Comparison of ENCODE assay signal across 9 cellular contexts in genomic region chr6:30768634-30769087, GRCh38. TPM values are rescaled to one million over a fixed set of nuclear protein-coding genes. Genes with fewer than 3 reads are reported as not detected.
DNase-seq lines count a peak whose midpoint lies in the region; ATAC-seq, FAIRE-seq and TF ChIP-seq lines count a peak whose summit lies in the region.
"Had no signal": no experiment of that assay in that cellular context is flagged by ENCODE, and none has a peak within 500 bp of the region (broad histone marks: within the 10 kb centered on the region; RNA-seq: fewer than 3 reads in every experiment).

No MANE protein-coding gene starts in this region.

- no peaks in the 10 kb centered on the region for H3K9me1 ChIP-seq in K562 (ENCODE audit: control insufficient read depth, insufficient read depth, low read length)

- no peaks in the 10 kb centered on the region for H3K36me3 ChIP-seq in CD4-positive, CD25-positive, alpha-beta regulatory T cell (ENCODE audit: control insufficient read depth, insufficient read depth, low read length)
- H3K36me3 ChIP-seq in HUES64 (ENCODE audit: insufficient read depth, low read length): no peaks in the 10 kb centered on the region
- no peaks in the 10 kb centered on the region for H3K36me3 ChIP-seq in K562 (ENCODE audit: control insufficient read depth, insufficient read depth, low read length)

- no peak for TF ChIP-seq EP300 in K562 (IDR thresholded peaks at IDR 0.05; ENCODE audit: low read length)

- H3K4me2 ChIP-seq in K562 (ENCODE audit: insufficient read depth, low read length): peak overlapping the region; percentile 82; the same call in 1 of the 2 replicates

- no peak for TF ChIP-seq RAD21 in K562 (CRISPR knock-in tag; conservative IDR thresholded peaks at IDR 0.05 in 1 of 2, IDR thresholded peaks at IDR 0.05 in 1 of 2)

- H3K79me2 ChIP-seq in K562 (ENCODE audit: control insufficient read depth, insufficient read depth, low read length): no peaks in the 10 kb centered on the region

- H3K4me1 Mint-ChIP-seq in CD4-positive, CD25-positive, alpha-beta regulatory T cell: peaks cover 19 to 67% (median 47%) of the 10 kb centered on the region in 4 donors
- peaks cover 47% of the 10 kb centered on the region for H3K4me1 Mint-ChIP-seq in nephron

- no peaks in the 10 kb centered on the region for H4K20me1 ChIP-seq in K562 (replicated peaks; ENCODE audit: control insufficient read depth, insufficient read depth, low read length)

- peak overlapping the region; percentile 89; the same call in 1 of the 2 replicates for H2AFZ ChIP-seq in K562 (ENCODE audit: low read depth, low read length)

- TF ChIP-seq CTCF in K562 (IDR thresholded peaks at IDR 0.05 in 2 of 3, conservative IDR thresholded peaks at IDR 0.05 in 1 of 3; ENCODE audit: insufficient read depth in 2 of 3, low read depth in 1 of 3, low read length in 3 of 3) (no peak), nephron (IDR thresholded peaks at IDR 0.05; ENCODE audit: unreplicated experiment in 3 of 3) (no peak)

- CTCF ChIA-PET in K562 (lab: Yijun Ruan, JAX; ENCODE audit: low intra/inter-chr PET ratio): no interaction called here

- peak overlapping the region; percentile 57 for H3K4me3 ChIP-seq in CD4-positive, CD25-positive, alpha-beta regulatory T cell (ENCODE audit: low read depth, low read length)
- no peak overlapping the region for H3K4me3 ChIP-seq in HUES64 (ENCODE audit: low read length)
- no peak overlapping the region for H3K4me3 ChIP-seq in K562

- no peak overlapping the region for H3K27ac ChIP-seq in CD4-positive, CD25-positive, alpha-beta regulatory T cell (ENCODE audit: insufficient read depth, low read length, poor library complexity, severe bottlenecking)
- peak overlapping the region; percentile 70 for H3K27ac ChIP-seq in HUES64 (ENCODE audit: low read depth, low read length)
- H3K27ac ChIP-seq in K562 (ENCODE audit: extremely low read depth, low read depth, low read length): peak overlapping the region; percentile 92

- H3K27ac Mint-ChIP-seq in CD4-positive, CD25-positive, alpha-beta regulatory T cell: peak overlapping the region in 2 of 3 donors; percentile 37 to 74
- H3K27ac Mint-ChIP-seq in nephron: peak overlapping the region; percentile 31 to 94 (median 84)

- FAIRE-seq in K562 (lab: Jason Lieb, UNC): no peak
- FAIRE-seq: islet of Langerhans had no signal

- peak in 1 of 2 donors; percentile 13 for ATAC-seq in CD4-positive, CD25-positive, alpha-beta regulatory T cell (ENCODE audit: low read depth in 2 of 2)
- ATAC-seq in K562 (no peak; the same call in 2 of the 3 replicates), HG03135 (IDR thresholded peaks at IDR 0.05; ENCODE audit: unreplicated experiment) (no peak)

- in situ Hi-C loops in K562 (cut with MboI): no loop called here

- DNase-seq in CD4-positive, CD25-positive, alpha-beta regulatory T cell: no peak
- DNase-seq in K562 (ENCODE audit: extremely low read depth in 1 of 4, low spot score in 3 of 4) (no peak), COR-L47 (lab: John Stamatoyannopoulos, UW) (no peak), HPDE6-E6E7 (ENCODE audit: extremely low spot score) (no peak), COLO829 (ENCODE audit: low spot score) (no peak)

- H3K9me3 Mint-ChIP-seq in CD4-positive, CD25-positive, alpha-beta regulatory T cell: no peaks in the 10 kb centered on the region
- peaks cover 2% of the 10 kb centered on the region for H3K9me3 Mint-ChIP-seq in nephron

- peaks cover 24% of the 10 kb centered on the region for H3K4me1 ChIP-seq in CD4-positive, CD25-positive, alpha-beta regulatory T cell (ENCODE audit: control insufficient read depth, insufficient read depth, low read length, poor library complexity, severe bottlenecking)
- peaks cover 42% of the 10 kb centered on the region for H3K4me1 ChIP-seq in HUES64 (ENCODE audit: insufficient read depth, low read length)
- H3K4me1 ChIP-seq in K562 (replicated peaks in 1 of 2; ENCODE audit: control insufficient read depth in 2 of 2, insufficient read depth in 2 of 2, low read length in 2 of 2): peaks cover 41 to 56% of the 10 kb centered on the region in 2 experiments

- no peaks in the 10 kb centered on the region for H3K9me3 ChIP-seq in CD4-positive, CD25-positive, alpha-beta regulatory T cell (ENCODE audit: control insufficient read depth in 2 of 2, low read length in 2 of 2)
- H3K9me3 ChIP-seq in HUES64 (ENCODE audit: insufficient read depth, low read depth, low read length): no peaks in the 10 kb centered on the region
- H3K9me3 ChIP-seq in K562 (replicated peaks; ENCODE audit: control insufficient read depth, insufficient read depth, low read depth, low read length): no peaks in the 10 kb centered on the region

- H3K27me3 ChIP-seq in CD4-positive, CD25-positive, alpha-beta regulatory T cell (ENCODE audit: control insufficient read depth, insufficient read depth, low read length): no peaks in the 10 kb centered on the region
- H3K27me3 ChIP-seq in HUES64 (ENCODE audit: insufficient read depth, low read length) (no peaks in the 10 kb centered on the region), K562 (ENCODE audit: control insufficient read depth in 2 of 2, insufficient read depth in 2 of 2, low read length in 2 of 2) (no peaks in the 10 kb centered on the region; a peak in 1 of 5 replicates)

- 95% methylated on average over 4 of the region's 4 CpGs for WGBS in HUES64
- WGBS in K562 (ENCODE audit: insufficient coverage, low coverage, missing lambda C conversion rate): 97% methylated on average over 4 of the region's 4 CpGs

- H3K9ac ChIP-seq in HUES64 (ENCODE audit: low read depth, low read length) (peak overlapping the region; percentile 54; the same call in 1 of the 2 replicates), K562 (ENCODE audit: insufficient read depth in 1 of 2, low read depth in 2 of 2, low read length in 2 of 2) (peak overlapping the region; percentile 71 to 79; a peak in 2 of 4 replicates)

- no TSS peak for BruUV-seq in K562 (replicated peaks; lab: Mats Ljungman, UMichigan)

- intact Hi-C loops in K562 (cut with micrococcal nuclease): loop anchor here (5.0 kb wide), 1 partner anchor 44 kb away; no protein-coding TSS in a partner anchor

- TF ChIP-seq POLR2A in K562 (conservative IDR thresholded peaks at IDR 0.05): no peak

- POLR2A ChIA-PET in K562 (lab: Yijun Ruan, JAX): interaction anchor here (0.6 to 3.3 kb wide), 17 partner anchors 9 to 1897 kb away, joined by 3 to 19 read pairs (median 3); partner anchors contain the start of genes IER3 and MDC1

- no peaks in the 10 kb centered on the region for H3K27me3 Mint-ChIP-seq in CD4-positive, CD25-positive, alpha-beta regulatory T cell
- H3K27me3 Mint-ChIP-seq in nephron (ENCODE audit: low read depth): peaks cover 5% of the 10 kb centered on the region

- peak overlapping the region in 3 of 4 donors; percentile 72 to 84 (median 75) for H3K4me3 Mint-ChIP-seq in CD4-positive, CD25-positive, alpha-beta regulatory T cell
- no peak overlapping the region for H3K4me3 Mint-ChIP-seq in nephron

- no peaks in the 10 kb centered on the region for H3K36me3 Mint-ChIP-seq in CD4-positive, CD25-positive, alpha-beta regulatory T cell
- H3K36me3 Mint-ChIP-seq in nephron (ENCODE audit: low read depth): no peaks in the 10 kb centered on the region

RNA-seq across cellular contexts. Expression of gene IER3, which starts 24.3 kb away (rescaled TPM):
- 5.1 TPM for total RNA-seq in CD4-positive, CD25-positive, alpha-beta regulatory T cell
- polyA plus RNA-seq in CD4-positive, CD25-positive, alpha-beta regulatory T cell: 1 to 10 TPM in 3 of 4 donors, under 1 TPM in 1; 0.38 to 2.2 (median 1.4) TPM
- polyA plus RNA-seq in HUES64 (2013, experiment 1 of 2): 32.3 TPM
- polyA plus RNA-seq in HUES64 (2013, experiment 2 of 2): 41.0 TPM
- total RNA-seq in K562 (2011; cell fraction: chromatin; rRNA removed; ENCODE audit: low replicate concordance): 15.2 and 21.4 TPM in 2 replicates
- total RNA-seq in K562 (2011; cell fraction: nucleolus; rRNA removed): 22.4 and 29.0 TPM in 2 replicates
- total RNA-seq in K562 (2011; cell fraction: nucleoplasm; rRNA removed): 21.0 and 27.1 TPM in 2 replicates
- total RNA-seq in K562 (2014; rRNA removed) (18.7 and 24.7 TPM in 2 replicates), K562 (2014; rRNA removed; fragmentation: Illumina TruSeq; extraction: Trizol) (8.0 and 8.2 TPM in 2 replicates), K562 (2015; rRNA removed; fragmentation: Illumina TruSeq; extraction: Trizol) (13.0 and 15.1 TPM in 2 replicates), K562 (2021) (23.4 and 24.1 TPM in 2 replicates)
- polyA plus RNA-seq in K562 (2011; rRNA removed) (8.8 and 11.5 TPM in 2 replicates), K562 (2014; fragmentation: Illumina TruSeq; extraction: Trizol) (11.4 and 12.5 TPM in 2 replicates), K562 (2014; fragmentation: Nextera tagmentation; extraction: Ambion mirVana) (1 to 10 TPM; 1.5 to 1.7 TPM), K562 (2014; rRNA removed) (26.0 and 30.0 TPM in 2 replicates)
- 9.9 and 20.6 TPM in 2 replicates for polyA plus RNA-seq in K562 (2011; cell fraction: cytosol; rRNA removed)
- 25.7 and 32.6 TPM in 2 replicates for polyA plus RNA-seq in K562 (2011; cell fraction: nucleus; rRNA removed)
- 30.7 and 77.8 TPM in 2 replicates for polyA plus RNA-seq in K562 (2012)
- 3.8 and 6.5 TPM in 2 replicates for polyA minus RNA-seq in K562 (2011; rRNA and poly(A)+ RNA removed)
- polyA minus RNA-seq in K562 (2011; cell fraction: cytosol; rRNA and poly(A)+ RNA removed): 5.3 and 6.8 TPM in 2 replicates
- 9.7 and 12.9 TPM in 2 replicates for polyA minus RNA-seq in K562 (2011; cell fraction: nucleus; rRNA and poly(A)+ RNA removed)

RNA-seq across cellular contexts. Expression of gene FLOT1, which starts 26.2 kb away (rescaled TPM):
- total RNA-seq in CD4-positive, CD25-positive, alpha-beta regulatory T cell: 25.3 TPM
- 10 to 100 TPM; 30.5 to 63.2 (median 48.1) TPM for polyA plus RNA-seq in CD4-positive, CD25-positive, alpha-beta regulatory T cell
- polyA plus RNA-seq in HUES64 (2013, experiment 1 of 2): 81.5 TPM
- polyA plus RNA-seq in HUES64 (2013, experiment 2 of 2): 90.9 TPM
- 164 and 277 TPM in 2 replicates for total RNA-seq in K562 (2011; cell fraction: chromatin; rRNA removed; ENCODE audit: low replicate concordance)
- 152 and 165 TPM in 2 replicates for total RNA-seq in K562 (2011; cell fraction: nucleolus; rRNA removed)
- 155 and 194 TPM in 2 replicates for total RNA-seq in K562 (2011; cell fraction: nucleoplasm; rRNA removed)
- 118 and 131 TPM in 2 replicates for total RNA-seq in K562 (2014; rRNA removed)
- 84.7 and 84.8 TPM in 2 replicates for total RNA-seq in K562 (2014; rRNA removed; fragmentation: Illumina TruSeq; extraction: Trizol)
- total RNA-seq in K562 (2015; rRNA removed; fragmentation: Illumina TruSeq; extraction: Trizol): 101 and 102 TPM in 2 replicates
- 124 and 127 TPM in 2 replicates for total RNA-seq in K562 (2021)
- polyA plus RNA-seq in K562 (2011; rRNA removed): 131 and 154 TPM in 2 replicates
- polyA plus RNA-seq in K562 (2011; cell fraction: cytosol; rRNA removed): 144 and 149 TPM in 2 replicates
- polyA plus RNA-seq in K562 (2011; cell fraction: nucleus; rRNA removed): 209 and 233 TPM in 2 replicates
- polyA plus RNA-seq in K562 (2012): 135 and 272 TPM in 2 replicates
- 138 and 144 TPM in 2 replicates for polyA plus RNA-seq in K562 (2014; fragmentation: Illumina TruSeq; extraction: Trizol)
- polyA plus RNA-seq in K562 (2014; fragmentation: Nextera tagmentation; extraction: Ambion mirVana): 10 to 100 TPM; 11.7 to 12.0 TPM
- polyA plus RNA-seq in K562 (2014; rRNA removed): 149 and 174 TPM in 2 replicates
- 122 and 132 TPM in 2 replicates for polyA minus RNA-seq in K562 (2011; rRNA and poly(A)+ RNA removed)
- polyA minus RNA-seq in K562 (2011; cell fraction: cytosol; rRNA and poly(A)+ RNA removed): 72.2 and 76.2 TPM in 2 replicates
- polyA minus RNA-seq in K562 (2011; cell fraction: nucleus; rRNA and poly(A)+ RNA removed): 38.5 and 58.5 TPM in 2 replicates

RNA-seq across cellular contexts. Expression of gene TUBB, which starts 48.5 kb away (rescaled TPM):
- 119 TPM for total RNA-seq in CD4-positive, CD25-positive, alpha-beta regulatory T cell
- polyA plus RNA-seq in CD4-positive, CD25-positive, alpha-beta regulatory T cell: 100 to 1,000 TPM; 125 to 158 (median 138) TPM
- polyA plus RNA-seq in HUES64 (2013, experiment 1 of 2): 1,851 TPM
- polyA plus RNA-seq in HUES64 (2013, experiment 2 of 2): 1,975 TPM
- 127 and 264 TPM in 2 replicates for total RNA-seq in K562 (2011; cell fraction: chromatin; rRNA removed; ENCODE audit: low replicate concordance)
- total RNA-seq in K562 (2011; cell fraction: nucleolus; rRNA removed): 272 and 276 TPM in 2 replicates
- 270 and 313 TPM in 2 replicates for total RNA-seq in K562 (2011; cell fraction: nucleoplasm; rRNA removed)
- 1,062 and 1,409 TPM in 2 replicates for total RNA-seq in K562 (2014; rRNA removed)
- 863 and 971 TPM in 2 replicates for total RNA-seq in K562 (2014; rRNA removed; fragmentation: Illumina TruSeq; extraction: Trizol)
- 1,443 and 1,478 TPM in 2 replicates for total RNA-seq in K562 (2015; rRNA removed; fragmentation: Illumina TruSeq; extraction: Trizol)
- total RNA-seq in K562 (2021): 1,495 and 1,529 TPM in 2 replicates
- 2,369 and 2,705 TPM in 2 replicates for polyA plus RNA-seq in K562 (2011; rRNA removed)
- polyA plus RNA-seq in K562 (2011; cell fraction: cytosol; rRNA removed): 2,776 and 3,265 TPM in 2 replicates
- 619 and 708 TPM in 2 replicates for polyA plus RNA-seq in K562 (2011; cell fraction: nucleus; rRNA removed)
- 1,523 and 1,878 TPM in 2 replicates for polyA plus RNA-seq in K562 (2012)
- 2,541 and 2,870 TPM in 2 replicates for polyA plus RNA-seq in K562 (2014; fragmentation: Illumina TruSeq; extraction: Trizol)
- 1,000 to 10,000 TPM; 1,106 to 1,864 TPM for polyA plus RNA-seq in K562 (2014; fragmentation: Nextera tagmentation; extraction: Ambion mirVana)
- 1,462 and 1,903 TPM in 2 replicates for polyA plus RNA-seq in K562 (2014; rRNA removed)
- polyA minus RNA-seq in K562 (2011; rRNA and poly(A)+ RNA removed): 1,764 and 2,070 TPM in 2 replicates
- polyA minus RNA-seq in K562 (2011; cell fraction: cytosol; rRNA and poly(A)+ RNA removed): 880 and 960 TPM in 2 replicates
- polyA minus RNA-seq in K562 (2011; cell fraction: nucleus; rRNA and poly(A)+ RNA removed): 140 and 261 TPM in 2 replicates

RNA-seq across cellular contexts. Expression of gene MDC1, which starts 51.6 kb away (rescaled TPM):
- total RNA-seq in CD4-positive, CD25-positive, alpha-beta regulatory T cell: 32.7 TPM
- polyA plus RNA-seq in CD4-positive, CD25-positive, alpha-beta regulatory T cell: 1 to 10 TPM; 1.2 to 5.0 (median 3.7) TPM
- 45.9 TPM for polyA plus RNA-seq in HUES64 (2013, experiment 1 of 2)
- 43.7 TPM for polyA plus RNA-seq in HUES64 (2013, experiment 2 of 2)
- 79.5 and 80.7 TPM in 2 replicates for total RNA-seq in K562 (2011; cell fraction: chromatin; rRNA removed; ENCODE audit: low replicate concordance)
- 47.5 and 50.5 TPM in 2 replicates for total RNA-seq in K562 (2011; cell fraction: nucleolus; rRNA removed)
- 62.0 and 85.1 TPM in 2 replicates for total RNA-seq in K562 (2011; cell fraction: nucleoplasm; rRNA removed)
- total RNA-seq in K562 (2014; rRNA removed) (15.7 and 24.3 TPM in 2 replicates), K562 (2014; rRNA removed; fragmentation: Illumina TruSeq; extraction: Trizol) (20.0 and 25.5 TPM in 2 replicates), K562 (2015; rRNA removed; fragmentation: Illumina TruSeq; extraction: Trizol) (15.6 and 18.2 TPM in 2 replicates), K562 (2021) (96.8 and 114 TPM in 2 replicates)
- polyA plus RNA-seq in K562 (2011; rRNA removed) (21.5 and 55.8 TPM in 2 replicates), K562 (2014; fragmentation: Illumina TruSeq; extraction: Trizol) (72.9 and 95.4 TPM in 2 replicates), K562 (2014; fragmentation: Nextera tagmentation; extraction: Ambion mirVana) (1 to 10 TPM; 8.2 to 8.8 TPM), K562 (2014; rRNA removed) (31.3 and 35.0 TPM in 2 replicates)
- 28.0 and 35.1 TPM in 2 replicates for polyA plus RNA-seq in K562 (2011; cell fraction: cytosol; rRNA removed)
- 105 and 141 TPM in 2 replicates for polyA plus RNA-seq in K562 (2011; cell fraction: nucleus; rRNA removed)
- 68.1 and 105 TPM in 2 replicates for polyA plus RNA-seq in K562 (2012)
- polyA minus RNA-seq in K562 (2011; rRNA and poly(A)+ RNA removed): 24.0 and 34.6 TPM in 2 replicates
- polyA minus RNA-seq in K562 (2011; cell fraction: cytosol; rRNA and poly(A)+ RNA removed): 56.9 and 94.9 TPM in 2 replicates
- 16.4 and 27.8 TPM in 2 replicates for polyA minus RNA-seq in K562 (2011; cell fraction: nucleus; rRNA and poly(A)+ RNA removed)

Comparison
In these comparisons a context has a peak if more than half of its experiments do, and no peak if none do; other contexts are left out.
1. H3K4me3 Mint-ChIP-seq: peak in CD4-positive, CD25-positive, alpha-beta regulatory T cell (3 of 4); none in nephron (0 of 3).